Comparison of ENCODE assay signal across 1 cellular context in genomic region chr6:150996968-150997367, GRCh38.
TF ChIP-seq lines count a peak whose summit lies in the region.

No MANE protein-coding gene starts in this region.

TF ChIP-seq in IMR-90, 13 proteins besides CTCF, POLR2A, EP300 and RAD21 (continued from another document):
- TF ChIP-seq USF2 (IDR thresholded peaks at IDR 0.05; ENCODE audit: low read depth, low read length): no peak
- TF ChIP-seq MAZ (IDR thresholded peaks at IDR 0.05; ENCODE audit: borderline replicate concordance, low read depth, low read length): no peak
- TF ChIP-seq RCOR1 (IDR thresholded peaks at IDR 0.05; ENCODE audit: insufficient replicate concordance, low read length): no peak
- TF ChIP-seq CEBPB (IDR thresholded peaks at IDR 0.05; ENCODE audit: low read depth, low read length): no peak
- no peak for TF ChIP-seq SMC3 (IDR thresholded peaks at IDR 0.05; ENCODE audit: low read depth, low read length)
